ENCODE assay signal across 1 cellular context in genomic region chr3:133928136-133928893, GRCh38.
TF ChIP-seq lines count a peak whose summit lies in the region.

No MANE protein-coding gene starts in this region.

TF ChIP-seq in SK-N-SH, 30 proteins besides CTCF, POLR2A, EP300 and RAD21 (continued from another document):
- TF ChIP-seq REST (IDR thresholded peaks at IDR 0.05; ENCODE audit: low read depth, low read length) (no peak), SMC3 (IDR thresholded peaks at IDR 0.05; ENCODE audit: low read depth, low read length) (no peak), IRF3 (IDR thresholded peaks at IDR 0.05; ENCODE audit: low read depth, low read length) (no peak), GABPA (IDR thresholded peaks at IDR 0.05; ENCODE audit: low read depth) (no peak), RXRA (IDR thresholded peaks at IDR 0.05; ENCODE audit: borderline replicate concordance, low read depth) (no peak), FOXJ3 (CRISPR knock-in tag; IDR thresholded peaks at IDR 0.05) (no peak), NRF1 (IDR thresholded peaks at IDR 0.05; ENCODE audit: low read depth, low read length) (no peak), MEF2A (IDR thresholded peaks at IDR 0.05; ENCODE audit: borderline replicate concordance, low read depth) (no peak), PBX3 (IDR thresholded peaks at IDR 0.05) (no peak), TEAD4 (IDR thresholded peaks at IDR 0.05; ENCODE audit: borderline replicate concordance, insufficient read depth) (no peak), ZBTB33 (IDR thresholded peaks at IDR 0.05; ENCODE audit: borderline replicate concordance, low read depth) (no peak), RFX5 (IDR thresholded peaks at IDR 0.05; ENCODE audit: low read length) (no peak), YY1 (IDR thresholded peaks at IDR 0.05; ENCODE audit: low read depth) (no peak)
